13 cellular contexts compared by ENCODE assay signal in genomic region chr21:37153193-37153934, GRCh38.
DNase-seq lines count a peak whose midpoint lies in the region; ATAC-seq and TF ChIP-seq lines count a peak whose summit lies in the region.
"Had no signal": no experiment of that assay in that cellular context is flagged by ENCODE, and none has a peak within 500 bp of the region (broad histone marks: within the 10 kb centered on the region; RNA-seq: fewer than 3 reads in every experiment).

No MANE protein-coding gene starts in this region.

- H3K4me1 ChIP-seq in mesenchymal stem cell (ENCODE audit: control insufficient read depth, insufficient read depth, low read depth, low read length) (no peaks in the 10 kb centered on the region), thoracic aorta (ENCODE audit: control insufficient read depth in 1 of 2, low read depth in 2 of 2) (peaks cover 13 to 18% of the 10 kb centered on the region in 2 donors)

- no peak overlapping the region for H3K27ac Mint-ChIP-seq in activated T-helper 2 cell treated with anti-CD3 and anti-CD28 coated beads, Interferon-gamma antibody, Interleukin-2, Interleukin-4, amounts not matched to agents 10 μg/mL and 5 μg/mL and 100 μg/mL, durations not matched to agents 14 hours and 24 hours and 36 hours
- H3K27ac Mint-ChIP-seq: stimulated activated naive CD8-positive, alpha-beta T cell treated with anti-CD3 and anti-CD28 coated beads, Interleukin-15, Interleukin-2, amounts not matched to agents 100 ng/mL and 50 ng/mL, for 24 hours had no signal

- H3K4me2 ChIP-seq in mesenchymal stem cell (ENCODE audit: low read length, poor library complexity, severe bottlenecking) = no peak overlapping the region

- H3K27me3 Mint-ChIP-seq in activated T-helper 2 cell treated with anti-CD3 and anti-CD28 coated beads, Interferon-gamma antibody, Interleukin-2, Interleukin-4, amounts not matched to agents 10 μg/mL and 5 μg/mL and 100 μg/mL, durations not matched to agents 14 hours and 24 hours and 36 hours (ENCODE audit: low read depth) = no peaks in the 10 kb centered on the region
- H3K27me3 Mint-ChIP-seq: stimulated activated naive CD8-positive, alpha-beta T cell treated with anti-CD3 and anti-CD28 coated beads, Interleukin-15, Interleukin-2, amounts not matched to agents 100 ng/mL and 50 ng/mL, for 24 hours had no signal

- H2BK120ac ChIP-seq in mesenchymal stem cell (ENCODE audit: low read depth, low read length) = no peak overlapping the region

- H3K4ac ChIP-seq in mesenchymal stem cell (ENCODE audit: low read depth in 1 of 2, low read length in 2 of 2) = no peak overlapping the region

- H3K36me3 Mint-ChIP-seq in activated T-helper 2 cell treated with anti-CD3 and anti-CD28 coated beads, Interferon-gamma antibody, Interleukin-2, Interleukin-4, amounts not matched to agents 10 μg/mL and 5 μg/mL and 100 μg/mL, durations not matched to agents 14 hours and 24 hours and 36 hours (ENCODE audit: low read depth) = peaks cover 48% of the 10 kb centered on the region

- peaks cover 13% of the 10 kb centered on the region for H3K79me1 ChIP-seq in mesenchymal stem cell (replicated peaks; ENCODE audit: low read length, poor library complexity, severe bottlenecking)

- no peak overlapping the region for H2BK15ac ChIP-seq in mesenchymal stem cell (ENCODE audit: low read depth, poor library complexity, severe bottlenecking)

- H2AK5ac ChIP-seq in mesenchymal stem cell (ENCODE audit: low read length, severe bottlenecking) = no peak overlapping the region

- no peak overlapping the region for H2BK5ac ChIP-seq in mesenchymal stem cell (ENCODE audit: low read depth, low read length, poor library complexity, severe bottlenecking)

- no peaks in the 10 kb centered on the region for H3K4me1 Mint-ChIP-seq in activated T-helper 2 cell treated with anti-CD3 and anti-CD28 coated beads, Interferon-gamma antibody, Interleukin-2, Interleukin-4, amounts not matched to agents 10 μg/mL and 5 μg/mL and 100 μg/mL, durations not matched to agents 14 hours and 24 hours and 36 hours (ENCODE audit: low read depth)

- no peak overlapping the region for H3K18ac ChIP-seq in mesenchymal stem cell (ENCODE audit: low read depth in 1 of 2, low read length in 2 of 2)

- peak overlapping the region; percentile 7 for H3K9ac ChIP-seq in mesenchymal stem cell (ENCODE audit: low read length)

- no peaks in the 10 kb centered on the region for H3K9me3 ChIP-seq in MG63
- H3K9me3 ChIP-seq in mesenchymal stem cell (ENCODE audit: control insufficient read depth, low read length) = no peaks in the 10 kb centered on the region
- H3K9me3 ChIP-seq in thoracic aorta = no peaks in the 10 kb centered on the region

- H2AFZ ChIP-seq in mesenchymal stem cell (ENCODE audit: low read depth, low read length) = no peak overlapping the region

- no peak overlapping the region for H3K14ac ChIP-seq in mesenchymal stem cell (ENCODE audit: low read length in 2 of 2)

- no peak overlapping the region for H3K23ac ChIP-seq in mesenchymal stem cell (ENCODE audit: low read length in 2 of 2)

- H4K8ac ChIP-seq in mesenchymal stem cell (ENCODE audit: low read length) = no peak overlapping the region

- ATAC-seq in thoracic aorta (ENCODE audit: insufficient number of reproducible peaks, low FRiP score, low read depth) (no peak), GM18873 (IDR thresholded peaks at IDR 0.05; ENCODE audit: low FRiP score, unreplicated experiment) (no peak)
- ATAC-seq: activated T-cell treated with anti-CD3 and anti-CD28 coated beads, Interleukin-2, amount 50 U/mL, for 4 hours; HCT116 had no signal

- H3K4me3 ChIP-seq in MG63 (no peak overlapping the region), dorsolateral prefrontal cortex (no peak overlapping the region), mesenchymal stem cell (ENCODE audit: insufficient read depth in 1 of 2, low read depth in 1 of 2, low read length in 2 of 2) (no peak overlapping the region), thoracic aorta (no peak overlapping the region)
- H3K4me3 ChIP-seq: lung had no signal

- peaks cover 68% of the 10 kb centered on the region for H3K36me3 ChIP-seq in MG63
- peaks cover 18 to 86% of the 10 kb centered on the region in 2 experiments for H3K36me3 ChIP-seq in mesenchymal stem cell (ENCODE audit: control insufficient read depth in 1 of 2, insufficient read depth in 2 of 2, low read depth in 1 of 2, low read length in 2 of 2)
- peaks cover 5% of the 10 kb centered on the region for H3K36me3 ChIP-seq in thoracic aorta

- H3K4me3 Mint-ChIP-seq in activated T-helper 2 cell treated with anti-CD3 and anti-CD28 coated beads, Interferon-gamma antibody, Interleukin-2, Interleukin-4, amounts not matched to agents 10 μg/mL and 5 μg/mL and 100 μg/mL, durations not matched to agents 14 hours and 24 hours and 36 hours (ENCODE audit: low read depth) = no peak overlapping the region
- H3K4me3 Mint-ChIP-seq: activated T-cell treated with anti-CD3 and anti-CD28 coated beads, Interleukin-2, amount 50 U/mL, for 4 hours; stimulated activated naive CD8-positive, alpha-beta T cell treated with anti-CD3 and anti-CD28 coated beads, Interleukin-15, Interleukin-2, amounts not matched to agents 100 ng/mL and 50 ng/mL, for 24 hours had no signal

- H4K91ac ChIP-seq in mesenchymal stem cell (ENCODE audit: low read length) = no peak overlapping the region

- DNase-seq in MG63 = peak; percentile 41
- DNase-seq in dorsolateral prefrontal cortex = no peak
- peak; percentile 26 for DNase-seq in mesenchymal stem cell
- DNase-seq in thoracic aorta (ENCODE audit: low spot score) = no peak
- no peak for DNase-seq in activated T-helper 2 cell treated with anti-CD3 and anti-CD28 coated beads, Interferon-gamma antibody, Interleukin-2, Interleukin-4, amounts not matched to agents 10 μg/mL and 5 μg/mL and 100 μg/mL, durations not matched to agents 14 hours and 24 hours and 36 hours (ENCODE audit: low spot score)
- no peak for DNase-seq in activated T-cell treated with anti-CD3 and anti-CD28 coated beads, Interleukin-2, amount 50 U/mL, for 48 hours
- DNase-seq in stimulated activated CD4-positive, alpha-beta T cell treated with anti-CD3 and anti-CD28 coated beads, Interleukin-2, amount 100 ng/mL, for 48 hours = no peak
- DNase-seq: activated T-cell treated with anti-CD3 and anti-CD28 coated beads, Interleukin-2, amount 50 U/mL, for 4 hours; DND-41 had no signal

- H3K27me3 ChIP-seq in MG63 = no peaks in the 10 kb centered on the region
- H3K27me3 ChIP-seq in dorsolateral prefrontal cortex = no peaks in the 10 kb centered on the region
- no peaks in the 10 kb centered on the region for H3K27me3 ChIP-seq in mesenchymal stem cell (ENCODE audit: control insufficient read depth in 1 of 2, insufficient read depth in 1 of 2, low read length in 2 of 2)
- no peaks in the 10 kb centered on the region for H3K27me3 ChIP-seq in thoracic aorta (replicated peaks; ENCODE audit: insufficient read depth)

- no peak overlapping the region for H2BK12ac ChIP-seq in mesenchymal stem cell (ENCODE audit: low read length in 2 of 2)

- WGBS in mesenchymal stem cell = no CpG with 5 or more reads among the region's 4 CpGs

- TF ChIP-seq CTCF in dorsolateral prefrontal cortex (IDR thresholded peaks at IDR 0.05 in 54 of 56, conservative IDR thresholded peaks at IDR 0.05 in 2 of 56; ENCODE audit: low read depth in 1 of 56, partially characterized antibody in 56 of 56) = no peak
- TF ChIP-seq CTCF in thoracic aorta (IDR thresholded peaks at IDR 0.05) = no peak

- no peaks in the 10 kb centered on the region for H3K9me3 Mint-ChIP-seq in activated T-helper 2 cell treated with anti-CD3 and anti-CD28 coated beads, Interferon-gamma antibody, Interleukin-2, Interleukin-4, amounts not matched to agents 10 μg/mL and 5 μg/mL and 100 μg/mL, durations not matched to agents 14 hours and 24 hours and 36 hours
- H3K9me3 Mint-ChIP-seq: activated T-cell treated with anti-CD3 and anti-CD28 coated beads, Interleukin-2, amount 50 U/mL, for 4 hours; stimulated activated naive CD8-positive, alpha-beta T cell treated with anti-CD3 and anti-CD28 coated beads, Interleukin-15, Interleukin-2, amounts not matched to agents 100 ng/mL and 50 ng/mL, for 24 hours had no signal

- H3K27ac ChIP-seq in dorsolateral prefrontal cortex (peak overlapping the region in 43 of 59 donors; percentile 2 to 74 (median 54)), mesenchymal stem cell (ENCODE audit: low read length, poor library complexity, severe bottlenecking) (no peak overlapping the region), thoracic aorta (peak overlapping the region; percentile 36 to 57)

- intact Hi-C loops in dorsolateral prefrontal cortex (cut with DNase I) = no loop called here
- intact Hi-C loops in activated T-helper 2 cell treated with anti-CD3 and anti-CD28 coated beads, Interferon-gamma antibody, Interleukin-2, Interleukin-4, amounts not matched to agents 10 μg/mL and 5 μg/mL and 100 μg/mL, durations not matched to agents 14 hours and 24 hours and 36 hours (cut with micrococcal nuclease) = no loop called here

Comparison
In these comparisons a context has a peak if more than half of its experiments do, and no peak if none do; other contexts are left out.
1. DNase-seq: peak in MG63 (single experiment) and mesenchymal stem cell (single experiment); none in dorsolateral prefrontal cortex (0 of 10), thoracic aorta (single experiment), activated T-helper 2 cell treated with anti-CD3 and anti-CD28 coated beads, Interferon-gamma antibody, Interleukin-2, Interleukin-4, amounts not matched to agents 10 μg/mL and 5 μg/mL and 100 μg/mL, durations not matched to agents 14 hours and 24 hours and 36 hours (single experiment), activated T-cell treated with anti-CD3 and anti-CD28 coated beads, Interleukin-2, amount 50 U/mL, for 48 hours (0 of 2) and stimulated activated CD4-positive, alpha-beta T cell treated with anti-CD3 and anti-CD28 coated beads, Interleukin-2, amount 100 ng/mL, for 48 hours (0 of 2).